ENCODE assay signal across 1 cellular context in genomic region chr3:197458179-197458707, GRCh38.
TF ChIP-seq lines count a peak whose summit lies in the region.

No MANE protein-coding gene starts in this region.

TF ChIP-seq in HepG2, 621 proteins besides CTCF, POLR2A, EP300 and RAD21 (continued from another document and continues in another):
- no peak for TF ChIP-seq BATF2 (CRISPR knock-in tag; IDR thresholded peaks at IDR 0.05)
- TF ChIP-seq MZF1 (CRISPR knock-in tag; IDR thresholded peaks at IDR 0.05; ENCODE audit: borderline replicate concordance), result no peak
- TF ChIP-seq ZNF589 (CRISPR knock-in tag; conservative IDR thresholded peaks at IDR 0.05), result no peak
- peak; percentile 68 for TF ChIP-seq TEAD3 (CRISPR knock-in tag; optimal IDR thresholded peaks at IDR 0.05; ENCODE audit: borderline replicate concordance)
- no peak for TF ChIP-seq MTF2 (CRISPR knock-in tag; IDR thresholded peaks at IDR 0.05; ENCODE audit: borderline replicate concordance)
- TF ChIP-seq TOPORS (CRISPR knock-in tag; IDR thresholded peaks at IDR 0.05), result no peak
- no peak for TF ChIP-seq MLLT10 (CRISPR knock-in tag; IDR thresholded peaks at IDR 0.05)
- TF ChIP-seq ZFP91 (CRISPR knock-in tag; IDR thresholded peaks at IDR 0.05; ENCODE audit: borderline replicate concordance), result peak; percentile 78
- no peak for TF ChIP-seq ZNF788 (CRISPR knock-in tag; IDR thresholded peaks at IDR 0.05; ENCODE audit: borderline replicate concordance)
- TF ChIP-seq RFX3 (CRISPR knock-in tag; IDR thresholded peaks at IDR 0.05), result no peak
- peak; percentile 45; the same call in 1 of the 2 replicates for TF ChIP-seq CBX5 (CRISPR knock-in tag; IDR thresholded peaks at IDR 0.05; ENCODE audit: borderline replicate concordance)
- TF ChIP-seq KDM6A (CRISPR knock-in tag; IDR thresholded peaks at IDR 0.05; ENCODE audit: low read depth), result no peak
- TF ChIP-seq ETV5 (CRISPR knock-in tag; IDR thresholded peaks at IDR 0.05; ENCODE audit: borderline replicate concordance), result no peak
- TF ChIP-seq PTBP1 (IDR thresholded peaks at IDR 0.05; ENCODE audit: low read depth, low read length, poor library complexity, severe bottlenecking), result no peak
- TF ChIP-seq CENPX (CRISPR knock-in tag; IDR thresholded peaks at IDR 0.05), result no peak
- no peak for TF ChIP-seq PLSCR1 (CRISPR knock-in tag; IDR thresholded peaks at IDR 0.05; ENCODE audit: borderline replicate concordance)
- TF ChIP-seq, protein P1, sequence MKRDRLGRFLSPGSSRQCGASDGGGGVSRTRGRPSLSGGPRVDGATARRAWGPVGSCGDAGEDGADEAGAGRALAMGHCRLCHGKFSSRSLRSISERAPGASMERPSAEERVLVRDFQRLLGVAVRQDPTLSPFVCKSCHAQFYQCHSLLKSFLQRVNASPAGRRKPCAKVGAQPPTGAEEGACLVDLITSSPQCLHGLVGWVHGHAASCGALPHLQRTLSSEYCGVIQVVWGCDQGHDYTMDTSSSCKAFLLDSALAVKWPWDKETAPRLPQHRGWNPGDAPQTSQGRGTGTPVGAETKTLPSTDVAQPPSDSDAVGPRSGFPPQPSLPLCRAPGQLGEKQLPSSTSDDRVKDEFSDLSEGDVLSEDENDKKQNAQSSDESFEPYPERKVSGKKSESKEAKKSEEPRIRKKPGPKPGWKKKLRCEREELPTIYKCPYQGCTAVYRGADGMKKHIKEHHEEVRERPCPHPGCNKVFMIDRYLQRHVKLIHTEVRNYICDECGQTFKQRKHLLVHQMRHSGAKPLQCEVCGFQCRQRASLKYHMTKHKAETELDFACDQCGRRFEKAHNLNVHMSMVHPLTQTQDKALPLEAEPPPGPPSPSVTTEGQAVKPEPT (CRISPR knock-in tag; IDR thresholded peaks at IDR 0.05; ENCODE audit: low read depth), result no peak
- TF ChIP-seq ASH2L (IDR thresholded peaks at IDR 0.05; ENCODE audit: insufficient read length, low read depth, low read length), result no peak
- TF ChIP-seq ZSCAN20 (CRISPR knock-in tag; IDR thresholded peaks at IDR 0.05; ENCODE audit: borderline replicate concordance), result no peak
- TF ChIP-seq, protein P2, sequence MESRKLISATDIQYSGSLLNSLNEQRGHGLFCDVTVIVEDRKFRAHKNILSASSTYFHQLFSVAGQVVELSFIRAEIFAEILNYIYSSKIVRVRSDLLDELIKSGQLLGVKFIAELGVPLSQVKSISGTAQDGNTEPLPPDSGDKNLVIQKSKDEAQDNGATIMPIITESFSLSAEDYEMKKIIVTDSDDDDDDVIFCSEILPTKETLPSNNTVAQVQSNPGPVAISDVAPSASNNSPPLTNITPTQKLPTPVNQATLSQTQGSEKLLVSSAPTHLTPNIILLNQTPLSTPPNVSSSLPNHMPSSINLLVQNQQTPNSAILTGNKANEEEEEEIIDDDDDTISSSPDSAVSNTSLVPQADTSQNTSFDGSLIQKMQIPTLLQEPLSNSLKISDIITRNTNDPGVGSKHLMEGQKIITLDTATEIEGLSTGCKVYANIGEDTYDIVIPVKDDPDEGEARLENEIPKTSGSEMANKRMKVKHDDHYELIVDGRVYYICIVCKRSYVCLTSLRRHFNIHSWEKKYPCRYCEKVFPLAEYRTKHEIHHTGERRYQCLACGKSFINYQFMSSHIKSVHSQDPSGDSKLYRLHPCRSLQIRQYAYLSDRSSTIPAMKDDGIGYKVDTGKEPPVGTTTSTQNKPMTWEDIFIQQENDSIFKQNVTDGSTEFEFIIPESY (CRISPR knock-in tag; IDR thresholded peaks at IDR 0.05), result 0 out of 2 replicates have a peak, but pooled peaks have one; percentile 64
- no peak for TF ChIP-seq ZNF383 (CRISPR knock-in tag; IDR thresholded peaks at IDR 0.05; ENCODE audit: borderline replicate concordance)
- TF ChIP-seq, protein P3, sequence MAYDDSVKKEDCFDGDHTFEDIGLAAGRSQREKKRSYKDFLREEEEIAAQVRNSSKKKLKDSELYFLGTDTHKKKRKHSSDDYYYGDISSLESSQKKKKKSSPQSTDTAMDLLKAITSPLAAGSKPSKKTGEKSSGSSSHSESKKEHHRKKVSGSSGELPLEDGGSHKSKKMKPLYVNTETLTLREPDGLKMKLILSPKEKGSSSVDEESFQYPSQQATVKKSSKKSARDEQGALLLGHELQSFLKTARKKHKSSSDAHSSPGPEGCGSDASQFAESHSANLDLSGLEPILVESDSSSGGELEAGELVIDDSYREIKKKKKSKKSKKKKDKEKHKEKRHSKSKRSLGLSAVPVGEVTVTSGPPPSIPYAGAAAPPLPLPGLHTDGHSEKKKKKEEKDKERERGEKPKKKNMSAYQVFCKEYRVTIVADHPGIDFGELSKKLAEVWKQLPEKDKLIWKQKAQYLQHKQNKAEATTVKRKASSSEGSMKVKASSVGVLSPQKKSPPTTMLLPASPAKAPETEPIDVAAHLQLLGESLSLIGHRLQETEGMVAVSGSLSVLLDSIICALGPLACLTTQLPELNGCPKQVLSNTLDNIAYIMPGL (CRISPR knock-in tag; IDR thresholded peaks at IDR 0.05; ENCODE audit: borderline replicate concordance in 1 of 2, low read depth in 1 of 2), result peak in 1 of 2 experiments; percentile 81; a peak in 2 of 4 replicates
- no peak for TF ChIP-seq NFYB (CRISPR knock-in tag; IDR thresholded peaks at IDR 0.05)
- TF ChIP-seq SP5 (CRISPR knock-in tag; IDR thresholded peaks at IDR 0.05; ENCODE audit: borderline replicate concordance, low read depth), result no peak
- TF ChIP-seq IKZF5 (CRISPR knock-in tag; IDR thresholded peaks at IDR 0.05), result peak; percentile 63; the same call in 1 of the 2 replicates
- no peak for TF ChIP-seq ZSCAN31 (CRISPR knock-in tag; IDR thresholded peaks at IDR 0.05; ENCODE audit: low read depth)
- TF ChIP-seq HNRNPH1 (optimal IDR thresholded peaks at IDR 0.05; ENCODE audit: low read depth, low read length), result no peak
- peak; percentile 25; the same call in 1 of the 2 replicates for TF ChIP-seq NAIF1 (CRISPR knock-in tag; IDR thresholded peaks at IDR 0.05; ENCODE audit: borderline replicate concordance)
- TF ChIP-seq SOX5 (CRISPR knock-in tag; IDR thresholded peaks at IDR 0.05; ENCODE audit: borderline replicate concordance), result peak; percentile 60
- no peak for TF ChIP-seq IRF9 (CRISPR knock-in tag; IDR thresholded peaks at IDR 0.05; ENCODE audit: borderline replicate concordance)
- no peak for TF ChIP-seq TCF7L2 (IDR thresholded peaks at IDR 0.05; ENCODE audit: low read depth, low read length)
- no peak for TF ChIP-seq ZFP36L1 (CRISPR knock-in tag; IDR thresholded peaks at IDR 0.05)
- no peak for TF ChIP-seq ESRRA (CRISPR knock-in tag; IDR thresholded peaks at IDR 0.05; ENCODE audit: low read depth)
- no peak for TF ChIP-seq PCBP2 (optimal IDR thresholded peaks at IDR 0.05; ENCODE audit: low read depth, low read length, poor library complexity, severe bottlenecking)
- peak; percentile 88; the same call in 1 of the 2 replicates for TF ChIP-seq ZNF292 (CRISPR knock-in tag; IDR thresholded peaks at IDR 0.05; ENCODE audit: borderline replicate concordance, low read depth)
- TF ChIP-seq MLX (CRISPR knock-in tag; IDR thresholded peaks at IDR 0.05), result no peak
- 0 out of 2 replicates have a peak, but pooled peaks have one; percentile 52 for TF ChIP-seq WIZ (CRISPR knock-in tag; IDR thresholded peaks at IDR 0.05)
- no peak for TF ChIP-seq ZBTB46 (CRISPR knock-in tag; IDR thresholded peaks at IDR 0.05; ENCODE audit: borderline replicate concordance)
- no peak for TF ChIP-seq MLXIP (CRISPR knock-in tag; IDR thresholded peaks at IDR 0.05; ENCODE audit: borderline replicate concordance)
- TF ChIP-seq ZNF124 (CRISPR knock-in tag; IDR thresholded peaks at IDR 0.05), result no peak
- TF ChIP-seq, protein P4, sequence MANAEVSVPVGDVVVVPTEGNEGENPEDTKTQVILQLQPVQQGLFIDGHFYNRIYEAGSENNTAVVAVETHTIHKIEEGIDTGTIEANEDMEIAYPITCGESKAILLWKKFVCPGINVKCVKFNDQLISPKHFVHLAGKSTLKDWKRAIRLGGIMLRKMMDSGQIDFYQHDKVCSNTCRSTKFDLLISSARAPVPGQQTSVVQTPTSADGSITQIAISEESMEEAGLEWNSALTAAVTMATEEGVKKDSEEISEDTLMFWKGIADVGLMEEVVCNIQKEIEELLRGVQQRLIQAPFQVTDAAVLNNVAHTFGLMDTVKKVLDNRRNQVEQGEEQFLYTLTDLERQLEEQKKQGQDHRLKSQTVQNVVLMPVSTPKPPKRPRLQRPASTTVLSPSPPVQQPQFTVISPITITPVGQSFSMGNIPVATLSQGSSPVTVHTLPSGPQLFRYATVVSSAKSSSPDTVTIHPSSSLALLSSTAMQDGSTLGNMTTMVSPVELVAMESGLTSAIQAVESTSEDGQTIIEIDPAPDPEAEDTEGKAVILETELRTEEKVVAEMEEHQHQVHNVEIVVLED (CRISPR knock-in tag; IDR thresholded peaks at IDR 0.05; ENCODE audit: borderline replicate concordance), result no peak
- TF ChIP-seq ZNF3 (CRISPR knock-in tag; IDR thresholded peaks at IDR 0.05), result no peak
- TF ChIP-seq CENPT (CRISPR knock-in tag; IDR thresholded peaks at IDR 0.05; ENCODE audit: low read depth), result no peak
